In the genomic region with DNA sequence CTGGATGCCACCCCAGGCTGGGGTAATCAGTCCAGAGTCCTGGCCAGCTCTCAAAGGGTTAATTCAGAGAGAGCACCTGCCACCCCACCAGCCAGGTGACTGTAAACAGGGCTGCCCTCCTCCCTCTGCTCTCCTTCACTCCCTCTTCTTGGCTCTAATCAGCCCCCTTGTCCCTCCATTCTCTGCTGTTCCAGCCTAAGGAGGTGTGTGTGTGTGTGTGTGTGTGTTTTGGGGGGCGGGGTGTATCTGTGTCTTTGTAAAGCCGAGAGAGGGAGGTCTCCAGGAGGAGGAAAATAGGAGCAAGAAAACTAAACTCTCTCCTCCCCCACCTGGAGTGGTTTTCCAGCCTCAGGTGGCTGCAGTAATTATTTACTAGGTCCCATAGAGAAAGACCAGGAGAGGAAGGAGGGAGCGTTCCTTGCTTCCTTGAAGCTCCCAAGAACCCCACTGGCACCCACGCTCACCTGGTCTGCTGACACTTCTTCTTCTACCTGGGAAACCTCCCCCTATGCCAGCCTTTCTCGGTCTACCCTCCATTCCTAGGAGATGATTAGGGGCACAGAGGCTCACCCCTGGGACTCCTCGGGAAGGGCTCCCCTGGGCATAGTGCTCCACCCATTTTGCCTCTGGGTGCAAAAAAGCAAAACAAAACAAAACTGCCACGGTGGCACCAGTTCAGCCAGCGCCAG, we compare ENCODE assay signal across 11 cellular contexts. TPM values are rescaled to one million over a fixed set of nuclear protein-coding genes. Genes with fewer than 3 reads are reported as not detected.
DNase-seq lines count a peak whose midpoint lies in the region; ATAC-seq and TF ChIP-seq lines count a peak whose summit lies in the region.
"Had no signal": no experiment of that assay in that cellular context is flagged by ENCODE, and none has a peak within 500 bp of the region (broad histone marks: within the 10 kb centered on the region; RNA-seq: fewer than 3 reads in every experiment).

No MANE protein-coding gene starts in this region.

- intact Hi-C loops in cardiac septum (cut with DNase I): no loop called here
- intact Hi-C loops in heart right ventricle (cut with DNase I): no loop called here
- intact Hi-C loops in colonic mucosa (cut with DNase I): no loop called here
- intact Hi-C loops in activated CD4-positive, alpha-beta memory T cell treated with anti-CD3 and anti-CD28 coated beads for 36 hours (cut with micrococcal nuclease): no loop called here

- DNase-seq in cardiac septum (ENCODE audit: low spot score) (peak; percentile 31), heart right ventricle (no peak), colonic mucosa (peak; percentile 64), NCI-H2196 (lab: John Stamatoyannopoulos, UW; ENCODE audit: unreplicated experiment) (no peak)
- DNase-seq in stimulated activated effector memory CD8-positive, alpha-beta T cell treated with anti-CD3 and anti-CD28 coated beads, Interleukin-12 subunit alpha, Interleukin-12 subunit beta, amount 100 ng/mL, for 72 hours (ENCODE audit: low spot score in 2 of 2): no peak
- no peak for DNase-seq in activated CD4-positive, alpha-beta memory T cell treated with anti-CD3 and anti-CD28 coated beads for 36 hours
- DNase-seq: activated T-cell treated with anti-CD3 and anti-CD28 coated beads, Interleukin-2, amount 50 U/mL, for 1 hour; central memory CD4-positive, alpha-beta T cell; spleen had no signal

- peaks cover 0 to 14% (median 8%) of the 10 kb centered on the region in 9 donors for H3K4me1 ChIP-seq in heart right ventricle
- peaks cover 8% of the 10 kb centered on the region for H3K4me1 ChIP-seq in colonic mucosa

- TF ChIP-seq CTCF in heart right ventricle (IDR thresholded peaks at IDR 0.05): no peak
- no peak for TF ChIP-seq CTCF in colonic mucosa (IDR thresholded peaks at IDR 0.05)

- no peaks in the 10 kb centered on the region for H3K9me3 ChIP-seq in heart right ventricle
- no peaks in the 10 kb centered on the region for H3K9me3 ChIP-seq in colonic mucosa
- H3K9me3 ChIP-seq: spleen had no signal

- H3K27ac ChIP-seq in heart right ventricle (no peak overlapping the region), colonic mucosa (peak overlapping the region; percentile 55)

- peaks cover 7% of the 10 kb centered on the region for H3K4me1 Mint-ChIP-seq in stimulated activated effector memory CD8-positive, alpha-beta T cell treated with anti-CD3 and anti-CD28 coated beads, Interleukin-12 subunit alpha, Interleukin-12 subunit beta, amount 100 ng/mL, for 72 hours
- peaks cover 3% of the 10 kb centered on the region for H3K4me1 Mint-ChIP-seq in activated CD4-positive, alpha-beta memory T cell treated with anti-CD3 and anti-CD28 coated beads for 36 hours (ENCODE audit: low read depth)

- no peak overlapping the region for H3K4me3 Mint-ChIP-seq in stimulated activated effector memory CD8-positive, alpha-beta T cell treated with anti-CD3 and anti-CD28 coated beads, Interleukin-12 subunit alpha, Interleukin-12 subunit beta, amount 100 ng/mL, for 72 hours
- no peak overlapping the region for H3K4me3 Mint-ChIP-seq in activated CD4-positive, alpha-beta memory T cell treated with anti-CD3 and anti-CD28 coated beads for 36 hours
- H3K4me3 Mint-ChIP-seq: stimulated activated naive CD8-positive, alpha-beta T cell treated with anti-CD3 and anti-CD28 coated beads, Interleukin-15, Interleukin-2, amounts not matched to agents 100 ng/mL and 50 ng/mL, for 24 hours had no signal

- no peak overlapping the region for H3K4me3 ChIP-seq in heart right ventricle
- no peak overlapping the region for H3K4me3 ChIP-seq in colonic mucosa
- H3K4me3 ChIP-seq: spleen had no signal

- peak overlapping the region; percentile 79 for H3K27ac Mint-ChIP-seq in stimulated activated effector memory CD8-positive, alpha-beta T cell treated with anti-CD3 and anti-CD28 coated beads, Interleukin-12 subunit alpha, Interleukin-12 subunit beta, amount 100 ng/mL, for 72 hours
- H3K27ac Mint-ChIP-seq in activated CD4-positive, alpha-beta memory T cell treated with anti-CD3 and anti-CD28 coated beads for 36 hours: no peak overlapping the region
- H3K27ac Mint-ChIP-seq: stimulated activated naive CD8-positive, alpha-beta T cell treated with anti-CD3 and anti-CD28 coated beads, Interleukin-15, Interleukin-2, amounts not matched to agents 100 ng/mL and 50 ng/mL, for 24 hours had no signal

- H3K27me3 ChIP-seq in heart right ventricle (no peaks in the 10 kb centered on the region), colonic mucosa (no peaks in the 10 kb centered on the region)
- H3K27me3 ChIP-seq: spleen had no signal

- ATAC-seq in heart right ventricle: no peak
- ATAC-seq in stimulated activated effector memory CD8-positive, alpha-beta T cell treated with anti-CD3 and anti-CD28 coated beads, Interleukin-12 subunit alpha, Interleukin-12 subunit beta, amount 100 ng/mL, for 72 hours: no peak

- no peaks in the 10 kb centered on the region for H3K27me3 Mint-ChIP-seq in activated CD4-positive, alpha-beta memory T cell treated with anti-CD3 and anti-CD28 coated beads for 36 hours
- H3K27me3 Mint-ChIP-seq: memory B cell; stimulated activated naive CD8-positive, alpha-beta T cell treated with anti-CD3 and anti-CD28 coated beads, Interleukin-15, Interleukin-2, amounts not matched to agents 100 ng/mL and 50 ng/mL, for 24 hours had no signal

- peaks cover 23% of the 10 kb centered on the region for H3K36me3 Mint-ChIP-seq in stimulated activated effector memory CD8-positive, alpha-beta T cell treated with anti-CD3 and anti-CD28 coated beads, Interleukin-12 subunit alpha, Interleukin-12 subunit beta, amount 100 ng/mL, for 72 hours
- no peaks in the 10 kb centered on the region for H3K36me3 Mint-ChIP-seq in activated CD4-positive, alpha-beta memory T cell treated with anti-CD3 and anti-CD28 coated beads for 36 hours
- H3K36me3 Mint-ChIP-seq: memory B cell had no signal

- H3K9me3 Mint-ChIP-seq in stimulated activated effector memory CD8-positive, alpha-beta T cell treated with anti-CD3 and anti-CD28 coated beads, Interleukin-12 subunit alpha, Interleukin-12 subunit beta, amount 100 ng/mL, for 72 hours: no peaks in the 10 kb centered on the region
- H3K9me3 Mint-ChIP-seq in activated CD4-positive, alpha-beta memory T cell treated with anti-CD3 and anti-CD28 coated beads for 36 hours: no peaks in the 10 kb centered on the region
- H3K9me3 Mint-ChIP-seq: memory B cell; stimulated activated naive CD8-positive, alpha-beta T cell treated with anti-CD3 and anti-CD28 coated beads, Interleukin-15, Interleukin-2, amounts not matched to agents 100 ng/mL and 50 ng/mL, for 24 hours had no signal

- H3K36me3 ChIP-seq in heart right ventricle (no peaks in the 10 kb centered on the region), colonic mucosa (no peaks in the 10 kb centered on the region)
- H3K36me3 ChIP-seq: spleen had no signal

- CTCF ChIA-PET in activated CD4-positive, alpha-beta memory T cell treated with anti-CD3 and anti-CD28 coated beads for 36 hours (lab: Charles Lee): interaction anchor here (1.0 to 3.0 kb wide), 5 partner anchors 7 to 95 kb away, joined by 3 to 15 read pairs (median 4); a partner anchor contains a TSS

- POLR2A ChIA-PET in activated CD4-positive, alpha-beta memory T cell treated with anti-CD3 and anti-CD28 coated beads for 36 hours (lab: Charles Lee): interaction anchor here (2.9 kb wide), 1 partner anchor 8 kb away, joined by 12 read pairs; no protein-coding TSS in a partner anchor

- WGBS in heart right ventricle, 2 donors: 68 to 71% methylated on average over 8 of the region's 8 CpGs

- H3K9ac ChIP-seq in colonic mucosa (ENCODE audit: low read depth in 2 of 2, low read length in 2 of 2): peak overlapping the region in 1 of 2 donors; percentile 77

RNA-seq across cellular contexts. Expression of a gene that starts 12.8 kb away (rescaled TPM):
- total RNA-seq in cardiac septum (not detected), heart right ventricle (under 1 TPM in 2 of 10 donors, not detected in 8; 0.10 to 0.35 TPM), colonic mucosa (under 1 TPM; 0.10 to 0.19 TPM)
- polyA plus RNA-seq in heart right ventricle: under 1 TPM; 0.04 to 0.07 TPM
- 1 to 10 TPM; 6.3 to 7.1 TPM for total RNA-seq in activated CD4-positive, alpha-beta memory T cell treated with anti-CD3 and anti-CD28 coated beads for 36 hours

RNA-seq across cellular contexts. Expression of a gene that starts 13.3 kb away (rescaled TPM):
- 112 TPM for total RNA-seq in cardiac septum
- total RNA-seq in heart right ventricle: 100 to 1,000 TPM in 9 of 10 donors, 10 to 100 TPM in 1; 96.1 to 173 (median 114) TPM
- 100 to 1,000 TPM; 302 to 355 TPM for polyA plus RNA-seq in heart right ventricle
- total RNA-seq in colonic mucosa: 100 to 1,000 TPM; 140 to 172 TPM
- 100 to 1,000 TPM; 138 to 146 TPM for total RNA-seq in activated CD4-positive, alpha-beta memory T cell treated with anti-CD3 and anti-CD28 coated beads for 36 hours

RNA-seq across cellular contexts. Expression of a gene that starts 21.3 kb away (rescaled TPM):
- total RNA-seq in cardiac septum (11.7 TPM), heart right ventricle (1 to 10 TPM; 3.8 to 8.8 (median 6.4) TPM), colonic mucosa (10 to 100 TPM; 12.2 to 16.0 TPM)
- 10 to 100 TPM in 1 of 2 donors, 1 to 10 TPM in 1; 4.9 to 23.5 TPM for polyA plus RNA-seq in heart right ventricle
- 10 to 100 TPM; 15.6 to 17.3 TPM for total RNA-seq in activated CD4-positive, alpha-beta memory T cell treated with anti-CD3 and anti-CD28 coated beads for 36 hours

RNA-seq across cellular contexts. Expression of a gene that starts 22.1 kb away (rescaled TPM):
- total RNA-seq in cardiac septum: 16.4 TPM
- total RNA-seq in heart right ventricle: 10 to 100 TPM; 13.1 to 25.8 (median 17.1) TPM
- polyA plus RNA-seq in heart right ventricle: 10 to 100 TPM; 33.9 to 49.7 TPM
- total RNA-seq in colonic mucosa: 10 to 100 TPM; 37.5 to 55.8 TPM
- total RNA-seq in activated CD4-positive, alpha-beta memory T cell treated with anti-CD3 and anti-CD28 coated beads for 36 hours: 10 to 100 TPM; 45.2 to 47.9 TPM

RNA-seq across cellular contexts. Expression of a gene that starts 46.1 kb away (rescaled TPM):
- total RNA-seq in cardiac septum: 56.3 TPM
- 10 to 100 TPM; 48.2 to 70.9 (median 53.4) TPM for total RNA-seq in heart right ventricle
- polyA plus RNA-seq in heart right ventricle: 100 to 1,000 TPM; 144 to 304 TPM
- 100 to 1,000 TPM; 149 to 182 TPM for total RNA-seq in colonic mucosa
- total RNA-seq in activated CD4-positive, alpha-beta memory T cell treated with anti-CD3 and anti-CD28 coated beads for 36 hours: 10 to 100 TPM; 34.1 to 37.7 TPM

Comparison
In these comparisons a context has a peak if more than half of its experiments do, and no peak if none do; other contexts are left out.
1. DNase-seq: peak in cardiac septum (single experiment) and colonic mucosa (single experiment); none in heart right ventricle (0 of 2), stimulated activated effector memory CD8-positive, alpha-beta T cell treated with anti-CD3 and anti-CD28 coated beads, Interleukin-12 subunit alpha, Interleukin-12 subunit beta, amount 100 ng/mL, for 72 hours (0 of 2), NCI-H2196 (single experiment) and activated CD4-positive, alpha-beta memory T cell treated with anti-CD3 and anti-CD28 coated beads for 36 hours (single experiment).